ENCODE assay signal across 1 cellular context in the genomic region with DNA sequence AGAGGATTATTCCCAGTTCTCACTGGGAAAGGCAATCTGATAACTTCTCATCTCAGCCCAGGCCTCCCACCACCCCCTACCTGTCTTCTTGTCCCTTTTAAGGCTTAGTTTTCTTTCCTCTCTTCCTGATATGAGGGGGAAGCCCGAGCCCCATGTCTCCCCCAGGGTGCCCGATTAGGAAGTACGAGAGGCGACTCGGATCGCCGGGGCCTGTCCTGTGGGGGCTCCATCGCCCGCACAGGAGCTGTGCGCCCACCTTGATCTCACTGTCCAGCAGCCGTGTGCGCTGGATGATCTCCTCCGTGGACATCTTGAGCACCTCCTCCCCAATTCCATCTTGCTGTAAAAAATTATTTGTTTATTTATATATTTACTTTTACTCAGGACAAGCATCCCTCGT.
TF ChIP-seq lines count a peak whose summit lies in the region.

No MANE protein-coding gene starts in this region.

TF ChIP-seq in HepG2, 621 proteins besides CTCF, POLR2A, EP300 and RAD21:
- TF ChIP-seq SPEN (CRISPR knock-in tag; IDR thresholded peaks at IDR 0.05; ENCODE audit: low read depth) (no peak), ATF5 (CRISPR knock-in tag; IDR thresholded peaks at IDR 0.05; ENCODE audit: low read depth) (no peak), CENPX (CRISPR knock-in tag; IDR thresholded peaks at IDR 0.05) (no peak), ZNF335 (CRISPR knock-in tag; IDR thresholded peaks at IDR 0.05) (0 out of 2 replicates have a peak, but pooled peaks have one; percentile 2), HNF4G (IDR thresholded peaks at IDR 0.05; ENCODE audit: borderline replicate concordance, low read depth, low read length) (no peak), HNF4G (CRISPR knock-in tag; IDR thresholded peaks at IDR 0.05; ENCODE audit: borderline replicate concordance, low read depth) (0 out of 2 replicates have a peak, but pooled peaks have one; percentile 13)
- TF ChIP-seq, protein P1, sequence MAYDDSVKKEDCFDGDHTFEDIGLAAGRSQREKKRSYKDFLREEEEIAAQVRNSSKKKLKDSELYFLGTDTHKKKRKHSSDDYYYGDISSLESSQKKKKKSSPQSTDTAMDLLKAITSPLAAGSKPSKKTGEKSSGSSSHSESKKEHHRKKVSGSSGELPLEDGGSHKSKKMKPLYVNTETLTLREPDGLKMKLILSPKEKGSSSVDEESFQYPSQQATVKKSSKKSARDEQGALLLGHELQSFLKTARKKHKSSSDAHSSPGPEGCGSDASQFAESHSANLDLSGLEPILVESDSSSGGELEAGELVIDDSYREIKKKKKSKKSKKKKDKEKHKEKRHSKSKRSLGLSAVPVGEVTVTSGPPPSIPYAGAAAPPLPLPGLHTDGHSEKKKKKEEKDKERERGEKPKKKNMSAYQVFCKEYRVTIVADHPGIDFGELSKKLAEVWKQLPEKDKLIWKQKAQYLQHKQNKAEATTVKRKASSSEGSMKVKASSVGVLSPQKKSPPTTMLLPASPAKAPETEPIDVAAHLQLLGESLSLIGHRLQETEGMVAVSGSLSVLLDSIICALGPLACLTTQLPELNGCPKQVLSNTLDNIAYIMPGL (CRISPR knock-in tag; IDR thresholded peaks at IDR 0.05; ENCODE audit: borderline replicate concordance in 1 of 2, low read depth in 1 of 2), result no peak
